Comparison of ENCODE assay signal across 13 cellular contexts in the genomic region with DNA sequence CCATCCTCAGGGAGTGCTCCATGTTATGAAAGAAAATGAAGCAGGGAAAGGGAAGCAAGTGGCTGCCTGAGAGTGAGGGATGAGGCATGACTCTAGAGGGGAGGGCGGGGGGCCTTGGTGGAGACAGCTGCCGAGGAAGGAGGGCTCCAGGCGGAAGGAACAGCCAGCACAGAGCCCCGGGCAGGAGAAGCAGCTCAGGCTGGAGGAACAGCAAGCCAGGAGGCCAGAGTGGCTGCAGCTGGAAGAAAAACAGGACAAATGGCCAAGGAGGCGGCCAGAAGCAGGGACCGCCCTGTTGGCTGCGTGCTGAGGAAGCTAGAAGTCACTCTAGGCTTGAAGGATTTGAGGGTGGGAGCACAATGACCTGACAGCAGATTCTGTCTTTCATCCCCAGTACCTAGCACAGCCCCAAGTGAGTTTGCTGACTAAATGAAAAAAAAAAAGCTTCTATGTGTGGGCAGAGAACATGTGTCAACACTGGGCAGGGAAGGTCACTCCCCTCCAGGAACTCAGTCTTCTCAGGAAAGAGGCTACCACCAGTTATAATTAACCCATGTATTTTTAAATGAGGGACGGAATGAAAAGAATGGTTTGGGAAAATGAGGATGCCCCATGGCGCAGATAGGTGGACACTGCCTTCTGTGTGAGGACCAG.
DNase-seq lines count a peak whose midpoint lies in the region; TF ChIP-seq lines count a peak whose summit lies in the region.
"Had no signal": no experiment of that assay in that cellular context is flagged by ENCODE, and none has a peak within 500 bp of the region (broad histone marks: within the 10 kb centered on the region; RNA-seq: fewer than 3 reads in every experiment).

No MANE protein-coding gene starts in this region.

- H3K27ac Mint-ChIP-seq in glutamatergic neuron (ENCODE audit: unreplicated experiment) (peak overlapping the region; percentile 59), mesothelial cell of epicardium (peak overlapping the region; percentile 6)

- no peak overlapping the region for H3K4me3 Mint-ChIP-seq in glutamatergic neuron (ENCODE audit: unreplicated experiment)
- no peak overlapping the region for H3K4me3 Mint-ChIP-seq in mesothelial cell of epicardium
- H3K4me3 Mint-ChIP-seq: CD8-positive, alpha-beta memory T cell had no signal

- TF ChIP-seq POLR2A in Peyer's patch (IDR thresholded peaks at IDR 0.05) (no peak), testis (IDR thresholded peaks at IDR 0.05) (no peak)

- H3K36me3 ChIP-seq in Peyer's patch (no peaks in the 10 kb centered on the region), testis (ENCODE audit: low read depth, missing control alignments) (no peaks in the 10 kb centered on the region), mammary epithelial cell (ENCODE audit: insufficient read depth, low read length) (peaks cover 4% of the 10 kb centered on the region)
- H3K36me3 ChIP-seq: SJSA1 had no signal

- H3K9me3 ChIP-seq in Peyer's patch: no peaks in the 10 kb centered on the region
- no peaks in the 10 kb centered on the region for H3K9me3 ChIP-seq in testis
- H3K9me3 ChIP-seq in mammary epithelial cell (replicated peaks; ENCODE audit: insufficient read depth, low read length): no peaks in the 10 kb centered on the region
- H3K9me3 ChIP-seq: body of pancreas had no signal

- TF ChIP-seq CTCF in Peyer's patch (IDR thresholded peaks at IDR 0.05): no peak
- no peak for TF ChIP-seq CTCF in glutamatergic neuron (IDR thresholded peaks at IDR 0.05; ENCODE audit: partially characterized antibody, unreplicated experiment)
- no peak for TF ChIP-seq CTCF in mesothelial cell of epicardium (IDR thresholded peaks at IDR 0.05; ENCODE audit: unreplicated experiment)
- no peak for TF ChIP-seq CTCF in testis (IDR thresholded peaks at IDR 0.05)
- no peak for TF ChIP-seq CTCF in mammary epithelial cell (conservative IDR thresholded peaks at IDR 0.05 in 1 of 2, IDR thresholded peaks at IDR 0.05 in 1 of 2; ENCODE audit: extremely low read depth in 1 of 2, insufficient read depth in 1 of 2, low read depth in 1 of 2, low read length in 2 of 2)

- CTCF ChIA-PET in mammary epithelial cell (lab: Charles Lee; ENCODE audit: low non-redundant PET): no interaction called here

- H3K79me2 ChIP-seq in mammary epithelial cell (ENCODE audit: insufficient read depth, low read length): peaks cover 26% of the 10 kb centered on the region

- H2AFZ ChIP-seq in mammary epithelial cell (ENCODE audit: low read depth, low read length): no peak overlapping the region

- H3K4me3 ChIP-seq in Peyer's patch: no peak overlapping the region
- H3K4me3 ChIP-seq in testis: no peak overlapping the region
- H3K4me3 ChIP-seq in mammary epithelial cell (replicated peaks in 1 of 3; ENCODE audit: insufficient read depth in 1 of 3, low read depth in 2 of 3, low read length in 3 of 3): no peak overlapping the region
- H3K4me3 ChIP-seq: body of pancreas, SJSA1 had no signal

- dilution Hi-C loops in mammary epithelial cell (cut with HindIII; ENCODE audit: low sequenced_read_pairs): no loop called here

- in situ Hi-C loops in mammary epithelial cell (cut with MboI; ENCODE audit: low sequenced_read_pairs in 2 of 2): no loop called here

- H3K4me1 ChIP-seq in Peyer's patch (no peaks in the 10 kb centered on the region), testis (peaks cover 10% of the 10 kb centered on the region), mammary epithelial cell (ENCODE audit: insufficient read depth, low read length) (peaks cover 39% of the 10 kb centered on the region)
- H3K4me1 ChIP-seq: SJSA1 had no signal

- no TSS peak for BruUV-seq in mammary epithelial cell (replicated peaks; lab: Mats Ljungman, UMichigan)

- H3K4me2 ChIP-seq in mammary epithelial cell (ENCODE audit: insufficient read depth, low read depth, low read length): no peak overlapping the region

- no peaks in the 10 kb centered on the region for H4K20me1 ChIP-seq in mammary epithelial cell (ENCODE audit: insufficient read depth, low read length)

- WGBS in testis, 2 donors: 57 to 62% methylated on average over 9 of the region's 9 CpGs
- WGBS in mammary epithelial cell (ENCODE audit: low coverage, missing lambda C conversion rate): 98% methylated on average over 6 of the region's 9 CpGs

- H3K9me3 Mint-ChIP-seq in glutamatergic neuron (ENCODE audit: unreplicated experiment) (no peaks in the 10 kb centered on the region), mesothelial cell of epicardium (peaks cover 4% of the 10 kb centered on the region)
- H3K9me3 Mint-ChIP-seq: CD8-positive, alpha-beta memory T cell had no signal

- H3K27me3 Mint-ChIP-seq in glutamatergic neuron (ENCODE audit: unreplicated experiment) (peaks cover 4% of the 10 kb centered on the region), mesothelial cell of epicardium (ENCODE audit: low read depth) (no peaks in the 10 kb centered on the region)
- H3K27me3 Mint-ChIP-seq: CD8-positive, alpha-beta memory T cell had no signal

- intact Hi-C loops in testis (cut with DNase I; ENCODE audit: low total_unique reads): no loop called here
- intact Hi-C loops in mammary epithelial cell (cut with micrococcal nuclease): no loop called here

- H3K27me3 ChIP-seq in Peyer's patch (no peaks in the 10 kb centered on the region), testis (no peaks in the 10 kb centered on the region), mammary epithelial cell (ENCODE audit: insufficient read depth, low read length) (no peaks in the 10 kb centered on the region)
- H3K27me3 ChIP-seq: body of pancreas, SJSA1 had no signal

- no peak overlapping the region for H3K9ac ChIP-seq in mammary epithelial cell (ENCODE audit: insufficient read depth, low read length)

- DNase-seq in Peyer's patch (peak in 2 of 3 donors; percentile 49 to 50), glutamatergic neuron (peak; percentile 45), mesothelial cell of epicardium (ENCODE audit: low spot score in 2 of 2, unreplicated experiment in 2 of 2) (no peak), testis (peak; percentile 62), NCI-H446 treated with DMSO at 0.1 percent for 48 hours (lab: John Stamatoyannopoulos, UW) (no peak), D341Med (ENCODE audit: low spot score) (no peak), SW480 (ENCODE audit: low spot score) (no peak), mammary epithelial cell (no peak)
- DNase-seq: activated T-cell treated with anti-CD3 and anti-CD28 coated beads, Interleukin-2, amount 50 U/mL, for 48 hours; CD8-positive, alpha-beta memory T cell; kidney glomerular epithelial cell had no signal

- peaks cover 36% of the 10 kb centered on the region for H3K4me1 Mint-ChIP-seq in glutamatergic neuron (ENCODE audit: low read depth, unreplicated experiment)
- peaks cover 25% of the 10 kb centered on the region for H3K4me1 Mint-ChIP-seq in mesothelial cell of epicardium
- H3K4me1 Mint-ChIP-seq: CD8-positive, alpha-beta memory T cell had no signal

- H3K27ac ChIP-seq in Peyer's patch (no peak overlapping the region), testis (peak overlapping the region; percentile 7 to 33), mammary epithelial cell (ENCODE audit: insufficient read depth, low read depth, low read length) (no peak overlapping the region)
- H3K27ac ChIP-seq: body of pancreas, SJSA1 had no signal

- H3K36me3 Mint-ChIP-seq in glutamatergic neuron (ENCODE audit: unreplicated experiment) (no peaks in the 10 kb centered on the region), mesothelial cell of epicardium (peaks cover 14% of the 10 kb centered on the region)

Comparison
In these comparisons a context has a peak if more than half of its experiments do, and no peak if none do; other contexts are left out.
1. DNase-seq: peak in Peyer's patch (2 of 3), glutamatergic neuron (single experiment) and testis (single experiment); none in mesothelial cell of epicardium (0 of 2), NCI-H446 treated with DMSO at 0.1 percent for 48 hours (single experiment), D341Med (single experiment), SW480 (single experiment) and mammary epithelial cell (single experiment).
2. H3K27ac ChIP-seq: peak in testis (2 of 2); none in Peyer's patch (0 of 4) and mammary epithelial cell (single experiment).